Comparison of ENCODE assay signal across 1 cellular context in the genomic region with DNA sequence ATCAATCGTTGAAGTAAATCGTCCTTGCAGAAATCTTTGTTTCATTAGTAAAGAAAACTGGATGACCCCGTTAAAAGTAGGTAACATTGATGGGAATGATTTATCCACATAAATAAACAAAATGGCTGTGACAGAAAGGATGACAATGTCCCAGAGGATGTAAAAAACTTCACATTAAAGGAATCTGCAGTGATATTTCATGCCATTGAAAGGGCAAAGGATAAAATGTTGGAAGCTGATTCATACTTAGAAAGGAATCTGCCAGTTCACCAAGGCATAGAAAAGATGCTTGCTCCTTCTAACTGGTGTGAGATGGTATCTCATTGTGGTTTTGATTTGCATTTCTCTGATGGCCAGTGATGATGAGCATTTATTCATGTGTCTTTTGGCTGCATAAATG.
TF ChIP-seq lines count a peak whose summit lies in the region.

No MANE protein-coding gene starts in this region.

TF ChIP-seq in HepG2, 621 proteins besides CTCF, POLR2A, EP300 and RAD21 (continued from another document):
- TF ChIP-seq, protein P1, sequence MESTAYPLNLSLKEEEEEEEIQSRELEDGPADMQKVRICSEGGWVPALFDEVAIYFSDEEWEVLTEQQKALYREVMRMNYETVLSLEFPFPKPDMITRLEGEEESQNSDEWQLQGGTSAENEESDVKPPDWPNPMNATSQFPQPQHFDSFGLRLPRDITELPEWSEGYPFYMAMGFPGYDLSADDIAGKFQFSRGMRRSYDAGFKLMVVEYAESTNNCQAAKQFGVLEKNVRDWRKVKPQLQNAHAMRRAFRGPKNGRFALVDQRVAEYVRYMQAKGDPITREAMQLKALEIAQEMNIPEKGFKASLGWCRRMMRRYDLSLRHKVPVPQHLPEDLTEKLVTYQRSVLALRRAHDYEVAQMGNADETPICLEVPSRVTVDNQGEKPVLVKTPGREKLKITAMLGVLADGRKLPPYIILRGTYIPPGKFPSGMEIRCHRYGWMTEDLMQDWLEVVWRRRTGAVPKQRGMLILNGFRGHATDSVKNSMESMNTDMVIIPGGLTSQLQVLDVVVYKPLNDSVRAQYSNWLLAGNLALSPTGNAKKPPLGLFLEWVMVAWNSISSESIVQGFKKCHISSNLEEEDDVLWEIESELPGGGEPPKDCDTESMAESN (CRISPR knock-in tag; conservative IDR thresholded peaks at IDR 0.05): no peak
- TF ChIP-seq, protein P2, sequence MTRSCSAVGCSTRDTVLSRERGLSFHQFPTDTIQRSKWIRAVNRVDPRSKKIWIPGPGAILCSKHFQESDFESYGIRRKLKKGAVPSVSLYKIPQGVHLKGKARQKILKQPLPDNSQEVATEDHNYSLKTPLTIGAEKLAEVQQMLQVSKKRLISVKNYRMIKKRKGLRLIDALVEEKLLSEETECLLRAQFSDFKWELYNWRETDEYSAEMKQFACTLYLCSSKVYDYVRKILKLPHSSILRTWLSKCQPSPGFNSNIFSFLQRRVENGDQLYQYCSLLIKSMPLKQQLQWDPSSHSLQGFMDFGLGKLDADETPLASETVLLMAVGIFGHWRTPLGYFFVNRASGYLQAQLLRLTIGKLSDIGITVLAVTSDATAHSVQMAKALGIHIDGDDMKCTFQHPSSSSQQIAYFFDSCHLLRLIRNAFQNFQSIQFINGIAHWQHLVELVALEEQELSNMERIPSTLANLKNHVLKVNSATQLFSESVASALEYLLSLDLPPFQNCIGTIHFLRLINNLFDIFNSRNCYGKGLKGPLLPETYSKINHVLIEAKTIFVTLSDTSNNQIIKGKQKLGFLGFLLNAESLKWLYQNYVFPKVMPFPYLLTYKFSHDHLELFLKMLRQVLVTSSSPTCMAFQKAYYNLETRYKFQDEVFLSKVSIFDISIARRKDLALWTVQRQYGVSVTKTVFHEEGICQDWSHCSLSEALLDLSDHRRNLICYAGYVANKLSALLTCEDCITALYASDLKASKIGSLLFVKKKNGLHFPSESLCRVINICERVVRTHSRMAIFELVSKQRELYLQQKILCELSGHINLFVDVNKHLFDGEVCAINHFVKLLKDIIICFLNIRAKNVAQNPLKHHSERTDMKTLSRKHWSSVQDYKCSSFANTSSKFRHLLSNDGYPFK (CRISPR knock-in tag; IDR thresholded peaks at IDR 0.05; ENCODE audit: borderline replicate concordance): no peak
- TF ChIP-seq KDM5B (CRISPR knock-in tag; IDR thresholded peaks at IDR 0.05; ENCODE audit: borderline replicate concordance): no peak
- TF ChIP-seq HOXA9 (CRISPR knock-in tag; IDR thresholded peaks at IDR 0.05; ENCODE audit: borderline replicate concordance): no peak
TF ChIP-seq in HepG2: peak in this region for 0.
